20 cellular contexts compared by ENCODE assay signal in genomic region chr11:116035972-116036371, GRCh38.
DNase-seq lines count a peak whose midpoint lies in the region; ATAC-seq, FAIRE-seq and TF ChIP-seq lines count a peak whose summit lies in the region.
"Had no signal": no experiment of that assay in that cellular context is flagged by ENCODE, and none has a peak within 500 bp of the region (broad histone marks: within the 10 kb centered on the region; RNA-seq: fewer than 3 reads in every experiment).

No MANE protein-coding gene starts in this region.

- no peak overlapping the region for H3K4ac ChIP-seq in neuronal stem cell (ENCODE audit: low read length)

- H3K4me3 ChIP-seq in neuronal stem cell (ENCODE audit: low read length in 2 of 2) (no peak overlapping the region), H7 (ENCODE audit: insufficient read depth, low read depth, low read length) (no peak overlapping the region)
- H3K4me3 ChIP-seq: esophagus squamous epithelium, tibial artery had no signal

- H3K36me3 Mint-ChIP-seq in activated CD8-positive, alpha-beta memory T cell treated with anti-CD3 and anti-CD28 coated beads, Interleukin-2, amount 10 ng/mL, durations not matched to agents 7 days and 5 days, result no peaks in the 10 kb centered on the region
- H3K36me3 Mint-ChIP-seq: activated naive CD4-positive, alpha-beta T cell treated with anti-CD3 and anti-CD28 coated beads, Interleukin-2, amount 50 U/mL, for 24 hours had no signal

- no peak overlapping the region for H3K27ac Mint-ChIP-seq in activated CD8-positive, alpha-beta memory T cell treated with anti-CD3 and anti-CD28 coated beads, Interleukin-2, amount 10 ng/mL, durations not matched to agents 7 days and 5 days
- H3K27ac Mint-ChIP-seq: activated naive CD4-positive, alpha-beta T cell treated with anti-CD3 and anti-CD28 coated beads, Interleukin-2, amount 50 U/mL, for 24 hours; B cell had no signal

- H2BK15ac ChIP-seq in neuronal stem cell (ENCODE audit: low read length), result no peak overlapping the region

- H3K4me3 Mint-ChIP-seq in activated CD8-positive, alpha-beta memory T cell treated with anti-CD3 and anti-CD28 coated beads, Interleukin-2, amount 10 ng/mL, durations not matched to agents 7 days and 5 days, result no peak overlapping the region
- H3K4me3 Mint-ChIP-seq: activated naive CD4-positive, alpha-beta T cell treated with anti-CD3 and anti-CD28 coated beads, Interleukin-2, amount 50 U/mL, for 24 hours; B cell had no signal

- no peak overlapping the region for H3K14ac ChIP-seq in neuronal stem cell (ENCODE audit: low read length)

- peaks cover 0 to 11% of the 10 kb centered on the region in 2 donors for H3K4me1 ChIP-seq in neuronal stem cell (ENCODE audit: control insufficient read depth in 2 of 2, insufficient read depth in 1 of 2, low read depth in 1 of 2, low read length in 2 of 2)
- H3K4me1 ChIP-seq: esophagus squamous epithelium, tibial artery had no signal

- H3K27me3 ChIP-seq in neuronal stem cell (ENCODE audit: control insufficient read depth in 3 of 3, insufficient read depth in 3 of 3, low read depth in 1 of 3, low read length in 3 of 3) (peaks cover 0 to 13% (median 0%) of the 10 kb centered on the region in 3 experiments), H7 (ENCODE audit: control insufficient read depth, insufficient read depth, low read length) (no peaks in the 10 kb centered on the region)
- H3K27me3 ChIP-seq: tibial artery had no signal

- H3K27me3 Mint-ChIP-seq in activated CD8-positive, alpha-beta memory T cell treated with anti-CD3 and anti-CD28 coated beads, Interleukin-2, amount 10 ng/mL, durations not matched to agents 7 days and 5 days, result no peaks in the 10 kb centered on the region
- H3K27me3 Mint-ChIP-seq: activated naive CD4-positive, alpha-beta T cell treated with anti-CD3 and anti-CD28 coated beads, Interleukin-2, amount 50 U/mL, for 24 hours; B cell had no signal

- FAIRE-seq in GM12892 (lab: Jason Lieb, UNC), result peak; percentile 38
- FAIRE-seq: HepG2 had no signal

- H3K36me3 ChIP-seq in neuronal stem cell (replicated peaks in 1 of 2; ENCODE audit: control insufficient read depth in 2 of 2, insufficient read depth in 2 of 2, low read length in 2 of 2), result no peaks in the 10 kb centered on the region
- no peaks in the 10 kb centered on the region for H3K36me3 ChIP-seq in H7 (replicated peaks; ENCODE audit: control insufficient read depth, insufficient read depth, low read length)
- H3K36me3 ChIP-seq: esophagus squamous epithelium, tibial artery had no signal

- CTCF ChIA-PET in activated CD8-positive, alpha-beta memory T cell treated with anti-CD3 and anti-CD28 coated beads, Interleukin-2, amount 10 ng/mL, durations not matched to agents 7 days and 5 days (lab: Charles Lee), result no interaction called here

- H2BK120ac ChIP-seq in neuronal stem cell (ENCODE audit: low read depth, low read length), result no peak overlapping the region

- DNase-seq in GM12892 (ENCODE audit: insufficient read length) (no peak), NCI-H1930 (lab: John Stamatoyannopoulos, UW) (peak; percentile 11 to 42), NCI-H526 (lab: John Stamatoyannopoulos, UW) (peak; percentile 67 to 83), neuronal stem cell (ENCODE audit: low spot score) (no peak), H7 (no peak)
- DNase-seq in activated CD8-positive, alpha-beta memory T cell treated with anti-CD3 and anti-CD28 coated beads, Interleukin-2, amount 10 ng/mL, durations not matched to agents 7 days and 5 days, result no peak
- DNase-seq in effector CD4-positive, alpha-beta T cell, result no peak
- DNase-seq: activated CD4-positive, alpha-beta T cell treated with anti-CD3 and anti-CD28 coated beads for 48 hours; activated T-cell treated with anti-CD3 and anti-CD28 coated beads for 4 hours; dermis blood vessel endothelial cell; esophagus squamous epithelium; HCEC 1CT; kidney glomerular epithelial cell; MM.1S; tibial artery had no signal

- TF ChIP-seq POLR2A in GM12892 (IDR thresholded peaks at IDR 0.05; ENCODE audit: low read depth, low read length), result no peak

- H3K4me1 Mint-ChIP-seq in activated CD8-positive, alpha-beta memory T cell treated with anti-CD3 and anti-CD28 coated beads, Interleukin-2, amount 10 ng/mL, durations not matched to agents 7 days and 5 days, result no peaks in the 10 kb centered on the region
- H3K4me1 Mint-ChIP-seq: activated naive CD4-positive, alpha-beta T cell treated with anti-CD3 and anti-CD28 coated beads, Interleukin-2, amount 50 U/mL, for 24 hours; B cell had no signal

- H3K79me1 ChIP-seq in neuronal stem cell (ENCODE audit: low read depth, low read length), result no peaks in the 10 kb centered on the region

- H3K23ac ChIP-seq in neuronal stem cell (ENCODE audit: low read depth, low read length, poor library complexity), result no peak overlapping the region

- H3K4me2 ChIP-seq in neuronal stem cell (ENCODE audit: insufficient read depth, low read length, poor library complexity, severe bottlenecking), result no peak overlapping the region

- no peaks in the 10 kb centered on the region for H3K9me3 Mint-ChIP-seq in activated CD8-positive, alpha-beta memory T cell treated with anti-CD3 and anti-CD28 coated beads, Interleukin-2, amount 10 ng/mL, durations not matched to agents 7 days and 5 days (ENCODE audit: low read depth)

- ATAC-seq in activated CD8-positive, alpha-beta memory T cell treated with anti-CD3 and anti-CD28 coated beads, Interleukin-2, amount 10 ng/mL, durations not matched to agents 7 days and 5 days, result no peak
- ATAC-seq in GM21360 (IDR thresholded peaks at IDR 0.05; ENCODE audit: unreplicated experiment), result no peak
- ATAC-seq: HepG2, Right ventricle myocardium inferior had no signal

- H3K27ac ChIP-seq in neuronal stem cell (replicated peaks; ENCODE audit: low read length), result no peak overlapping the region
- H3K27ac ChIP-seq: esophagus squamous epithelium, tibial artery had no signal

- no peak overlapping the region for H2BK5ac ChIP-seq in neuronal stem cell (ENCODE audit: low read length)

- no peaks in the 10 kb centered on the region for H3K9me3 ChIP-seq in neuronal stem cell (replicated peaks in 1 of 2; ENCODE audit: control insufficient read depth in 2 of 2, insufficient read depth in 1 of 2, low read depth in 1 of 2, low read length in 2 of 2)
- H3K9me3 ChIP-seq: esophagus squamous epithelium, tibial artery had no signal

- H2BK12ac ChIP-seq in neuronal stem cell (ENCODE audit: low read length), result no peak overlapping the region

- peak overlapping the region; percentile 45 for H3K18ac ChIP-seq in neuronal stem cell (ENCODE audit: low read length)

- no peak overlapping the region for H4K8ac ChIP-seq in neuronal stem cell (ENCODE audit: low read depth, low read length)

- no peak overlapping the region for H2AK5ac ChIP-seq in neuronal stem cell (ENCODE audit: low read depth, low read length)

- no peak overlapping the region for H4K91ac ChIP-seq in neuronal stem cell (ENCODE audit: low read depth, low read length, poor library complexity)

- no CpG with 5 or more reads among the region's 5 CpGs for WGBS in neuronal stem cell (ENCODE audit: extremely low coverage in 2 of 2, insufficient read length in 2 of 2, insufficient replicate concordance in 1 of 2), 2 donors

- H2AFZ ChIP-seq in neuronal stem cell (ENCODE audit: low read length), result no peak overlapping the region

- no peak overlapping the region for H3K9ac ChIP-seq in neuronal stem cell (ENCODE audit: low read depth, low read length, poor library complexity)

Comparison
In these comparisons a context has a peak if more than half of its experiments do, and no peak if none do; other contexts are left out.
1. DNase-seq: peak in NCI-H1930 (2 of 2) and NCI-H526 (2 of 2); none in GM12892 (single experiment), neuronal stem cell (single experiment), H7 (single experiment), activated CD8-positive, alpha-beta memory T cell treated with anti-CD3 and anti-CD28 coated beads, Interleukin-2, amount 10 ng/mL, durations not matched to agents 7 days and 5 days (single experiment) and effector CD4-positive, alpha-beta T cell (single experiment).